ENCODE assay signal across 9 cellular contexts in the genomic region with DNA sequence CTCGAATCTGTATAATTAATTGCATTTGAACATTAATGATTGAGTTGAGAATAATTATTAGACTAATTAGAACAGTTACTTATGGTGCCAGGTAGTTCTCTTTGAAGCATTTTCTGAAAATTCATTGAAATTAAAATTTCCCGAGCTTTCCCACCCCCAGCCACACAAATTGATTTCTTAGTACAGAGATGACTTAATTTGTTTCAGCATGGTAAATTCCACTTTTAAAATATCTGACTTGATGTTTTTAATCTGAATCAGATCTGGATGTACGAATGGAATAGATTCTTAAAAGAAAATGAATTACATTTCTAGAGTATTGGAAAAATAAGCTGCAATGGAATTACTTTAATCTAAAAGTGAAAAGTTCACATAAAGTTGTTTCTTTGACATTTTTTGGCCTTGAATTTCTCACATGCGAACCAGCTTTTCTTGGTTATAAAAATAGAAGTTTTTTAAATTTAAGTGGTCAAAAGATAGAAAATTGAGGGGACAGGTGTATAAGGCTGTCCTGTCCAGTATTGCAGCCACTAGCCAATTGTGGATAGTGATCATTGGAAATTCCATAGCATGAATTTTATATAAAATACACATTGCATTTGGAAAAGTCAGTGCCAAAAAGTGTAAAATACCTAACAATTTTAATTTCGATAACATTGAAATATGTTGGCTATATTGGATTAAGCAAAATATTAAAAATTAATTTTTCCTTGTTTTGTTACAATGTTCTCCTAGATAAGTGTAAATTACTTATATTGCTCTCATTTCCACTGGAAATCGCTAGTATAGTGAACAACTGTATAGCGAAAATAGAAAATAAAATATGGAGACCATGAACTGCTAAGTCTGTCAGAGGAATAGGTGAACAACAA.
A peak's percentile ranks its signal among the peaks of the same experiment; 100 is the strongest.
DNase-seq lines count a peak whose midpoint lies in the region; FAIRE-seq and TF ChIP-seq lines count a peak whose summit lies in the region.
"Had no signal": no experiment of that assay in that cellular context is flagged by ENCODE, and none has a peak within 500 bp of the region (broad histone marks: within the 10 kb centered on the region; RNA-seq: fewer than 3 reads in every experiment).

No MANE protein-coding gene starts in this region.

- H3K27me3 ChIP-seq in keratinocyte (ENCODE audit: control insufficient read depth, extremely low read depth, insufficient read depth, low read length) (no peaks in the 10 kb centered on the region), thymus (ENCODE audit: control insufficient read depth, insufficient read depth) (no peaks in the 10 kb centered on the region)

- dilution Hi-C loops in keratinocyte (cut with MboI; ENCODE audit: extremely low pct_ligation_motif_present, low sequenced_read_pairs), result no loop called here

- TF ChIP-seq CTCF in keratinocyte (optimal IDR thresholded peaks at IDR 0.05 in 1 of 3, IDR thresholded peaks at IDR 0.05 in 1 of 3, conservative IDR thresholded peaks at IDR 0.05 in 1 of 3; ENCODE audit: extremely low read depth in 1 of 3, insufficient read depth in 2 of 3, low read length in 3 of 3), result no peak

- H3K27ac ChIP-seq in keratinocyte (ENCODE audit: control insufficient read depth, insufficient read depth, low read length), result peak overlapping the region; percentile 88
- peak overlapping the region; percentile 100 for H3K27ac ChIP-seq in thymus (ENCODE audit: low read depth)

- H3K9me3 Mint-ChIP-seq in activated CD4-positive, alpha-beta T cell treated with anti-CD3 and anti-CD28 coated beads, Interleukin-2, amount 10 ng/mL, durations not matched to agents 7 days and 5 days, result no peaks in the 10 kb centered on the region
- no peaks in the 10 kb centered on the region for H3K9me3 Mint-ChIP-seq in activated T-helper 1 cell treated with anti-CD3 and anti-CD28 coated beads, Interleukin-12 subunit alpha, Interleukin-12 subunit beta, Interleukin-2, Interleukin-4 antibody, amounts not matched to agents 30 ng/mL and 10 ng/mL and 1 ng/mL, durations not matched to agents 14 hours and 24 hours and 36 hours

- peaks cover 11% of the 10 kb centered on the region for H3K36me3 Mint-ChIP-seq in activated CD4-positive, alpha-beta T cell treated with anti-CD3 and anti-CD28 coated beads, Interleukin-2, amount 10 ng/mL, durations not matched to agents 7 days and 5 days (ENCODE audit: low read depth)
- peaks cover 2% of the 10 kb centered on the region for H3K36me3 Mint-ChIP-seq in activated T-helper 1 cell treated with anti-CD3 and anti-CD28 coated beads, Interleukin-12 subunit alpha, Interleukin-12 subunit beta, Interleukin-2, Interleukin-4 antibody, amounts not matched to agents 30 ng/mL and 10 ng/mL and 1 ng/mL, durations not matched to agents 14 hours and 24 hours and 36 hours (ENCODE audit: low read depth)

- H3K4me3 Mint-ChIP-seq in activated CD4-positive, alpha-beta T cell treated with anti-CD3 and anti-CD28 coated beads, Interleukin-2, amount 10 ng/mL, durations not matched to agents 7 days and 5 days, result peak overlapping the region; percentile 86
- peak overlapping the region; percentile 95 for H3K4me3 Mint-ChIP-seq in activated T-helper 1 cell treated with anti-CD3 and anti-CD28 coated beads, Interleukin-12 subunit alpha, Interleukin-12 subunit beta, Interleukin-2, Interleukin-4 antibody, amounts not matched to agents 30 ng/mL and 10 ng/mL and 1 ng/mL, durations not matched to agents 14 hours and 24 hours and 36 hours

- H3K9me1 ChIP-seq in keratinocyte (ENCODE audit: control insufficient read depth, extremely low read depth, insufficient read depth, low read length), result no peaks in the 10 kb centered on the region

- H3K4me3 ChIP-seq in keratinocyte (ENCODE audit: control insufficient read depth in 2 of 3, extremely low read depth in 1 of 3, insufficient read depth in 2 of 3, low read depth in 1 of 3, low read length in 3 of 3) (peak overlapping the region; percentile 50 to 83 (median 69)), thymus (ENCODE audit: low read length) (peak overlapping the region; percentile 82)

- CTCF ChIA-PET in activated CD4-positive, alpha-beta T cell treated with anti-CD3 and anti-CD28 coated beads, Interleukin-2, amount 10 ng/mL, durations not matched to agents 7 days and 5 days (lab: Charles Lee), result interaction anchor here (0.7 to 3.3 kb wide), 10 partner anchors 10 to 1778 kb away, joined by 3 to 26 read pairs (median 3); a partner anchor contains a TSS

- peak overlapping the region; percentile 99 for H3K27ac Mint-ChIP-seq in activated CD4-positive, alpha-beta T cell treated with anti-CD3 and anti-CD28 coated beads, Interleukin-2, amount 10 ng/mL, durations not matched to agents 7 days and 5 days
- H3K27ac Mint-ChIP-seq in activated T-helper 1 cell treated with anti-CD3 and anti-CD28 coated beads, Interleukin-12 subunit alpha, Interleukin-12 subunit beta, Interleukin-2, Interleukin-4 antibody, amounts not matched to agents 30 ng/mL and 10 ng/mL and 1 ng/mL, durations not matched to agents 14 hours and 24 hours and 36 hours, result peak overlapping the region; percentile 99

- no peak for DNase-seq in activated CD4-positive, alpha-beta T cell treated with anti-CD3 and anti-CD28 coated beads, Interleukin-2, amount 10 ng/mL, durations not matched to agents 7 days and 5 days
- DNase-seq in activated CD4-positive, alpha-beta T cell treated with anti-CD3 and anti-CD28 coated beads for 1 hour, result no peak
- no peak for DNase-seq in activated T-helper 1 cell treated with anti-CD3 and anti-CD28 coated beads, Interleukin-12 subunit alpha, Interleukin-12 subunit beta, Interleukin-2, Interleukin-4 antibody, amounts not matched to agents 30 ng/mL and 10 ng/mL and 1 ng/mL, durations not matched to agents 14 hours and 24 hours and 36 hours (ENCODE audit: low spot score)
- no peak for DNase-seq in keratinocyte (ENCODE audit: low read depth, low spot score)
- DNase-seq in DMS79 (lab: John Stamatoyannopoulos, UW), result no peak
- DNase-seq in pons (ENCODE audit: low spot score), result no peak
- DNase-seq in effector CD8-positive, alpha-beta T cell (lab: John Stamatoyannopoulos, UW), result no peak

- no peak for FAIRE-seq in keratinocyte (lab: Jason Lieb, UNC)
- FAIRE-seq: colon had no signal

- H2AFZ ChIP-seq in keratinocyte (ENCODE audit: control insufficient read depth, low read length), result no peak overlapping the region

- H3K4me1 Mint-ChIP-seq in activated CD4-positive, alpha-beta T cell treated with anti-CD3 and anti-CD28 coated beads, Interleukin-2, amount 10 ng/mL, durations not matched to agents 7 days and 5 days, result peaks cover 63% of the 10 kb centered on the region
- peaks cover 72% of the 10 kb centered on the region for H3K4me1 Mint-ChIP-seq in activated T-helper 1 cell treated with anti-CD3 and anti-CD28 coated beads, Interleukin-12 subunit alpha, Interleukin-12 subunit beta, Interleukin-2, Interleukin-4 antibody, amounts not matched to agents 30 ng/mL and 10 ng/mL and 1 ng/mL, durations not matched to agents 14 hours and 24 hours and 36 hours (ENCODE audit: low read depth)

- no peaks in the 10 kb centered on the region for H3K27me3 Mint-ChIP-seq in activated CD4-positive, alpha-beta T cell treated with anti-CD3 and anti-CD28 coated beads, Interleukin-2, amount 10 ng/mL, durations not matched to agents 7 days and 5 days
- H3K27me3 Mint-ChIP-seq in activated T-helper 1 cell treated with anti-CD3 and anti-CD28 coated beads, Interleukin-12 subunit alpha, Interleukin-12 subunit beta, Interleukin-2, Interleukin-4 antibody, amounts not matched to agents 30 ng/mL and 10 ng/mL and 1 ng/mL, durations not matched to agents 14 hours and 24 hours and 36 hours (ENCODE audit: insufficient read depth), result no peaks in the 10 kb centered on the region

- H3K79me2 ChIP-seq in keratinocyte (ENCODE audit: control insufficient read depth, insufficient read depth, low read length), result no peaks in the 10 kb centered on the region

- H3K4me2 ChIP-seq in keratinocyte (ENCODE audit: control insufficient read depth, extremely low read depth, insufficient read depth, low read depth, low read length), result peak overlapping the region; percentile 96

- H3K9me3 ChIP-seq in keratinocyte (ENCODE audit: control insufficient read depth, low read depth, low read length), result no peaks in the 10 kb centered on the region
- no peaks in the 10 kb centered on the region for H3K9me3 ChIP-seq in thymus (ENCODE audit: control insufficient read depth)

- H3K4me1 ChIP-seq in keratinocyte (ENCODE audit: control insufficient read depth, extremely low read depth, insufficient read depth, low read length) (peaks cover 14% of the 10 kb centered on the region), thymus (ENCODE audit: control insufficient read depth, insufficient read depth, low read length) (peaks cover 8% of the 10 kb centered on the region)

- H3K36me3 ChIP-seq in keratinocyte (ENCODE audit: control insufficient read depth in 2 of 2, extremely low read depth in 1 of 2, insufficient read depth in 2 of 2, low read length in 2 of 2) (no peaks in the 10 kb centered on the region), thymus (ENCODE audit: control insufficient read depth, insufficient read depth) (no peaks in the 10 kb centered on the region)

- no peaks in the 10 kb centered on the region for H4K20me1 ChIP-seq in keratinocyte (ENCODE audit: control insufficient read depth, extremely low read depth, insufficient read depth, low read length)

- intact Hi-C loops in activated T-helper 1 cell treated with anti-CD3 and anti-CD28 coated beads, Interleukin-12 subunit alpha, Interleukin-12 subunit beta, Interleukin-2, Interleukin-4 antibody, amounts not matched to agents 30 ng/mL and 10 ng/mL and 1 ng/mL, durations not matched to agents 14 hours and 24 hours and 36 hours (cut with micrococcal nuclease), result loop anchor here (1.0 to 5.0 kb wide), 3 partner anchors 29 to 1133 kb away; a partner anchor contains a TSS

- 22% methylated on average over 7 of the region's 7 CpGs for WGBS in thymus

- POLR2A ChIA-PET in activated CD4-positive, alpha-beta T cell treated with anti-CD3 and anti-CD28 coated beads, Interleukin-2, amount 10 ng/mL, durations not matched to agents 7 days and 5 days (lab: Charles Lee), result interaction anchor here (0.6 to 9.7 kb wide), 24 partner anchors 14 to 1778 kb away, joined by 3 to 197 read pairs (median 10); a partner anchor contains a TSS

- peak overlapping the region; percentile 89 for H3K9ac ChIP-seq in keratinocyte (ENCODE audit: control insufficient read depth, extremely low read depth, insufficient read depth, low read length)
